Comparison of ENCODE assay signal across 1 cellular context in genomic region chr11:110134120-110134519, GRCh38.
TF ChIP-seq lines count a peak whose summit lies in the region.

No MANE protein-coding gene starts in this region.

TF ChIP-seq in SK-N-SH, 30 proteins besides CTCF, POLR2A, EP300 and RAD21 (continued from another document):
- no peak for TF ChIP-seq REST (IDR thresholded peaks at IDR 0.05; ENCODE audit: low read depth, low read length)
- no peak for TF ChIP-seq RCOR1 (IDR thresholded peaks at IDR 0.05; ENCODE audit: low read length)
- no peak for TF ChIP-seq TEAD4 (IDR thresholded peaks at IDR 0.05; ENCODE audit: borderline replicate concordance, insufficient read depth)
